Comparison of ENCODE assay signal across 9 cellular contexts in genomic region chr5:126462239-126463014, GRCh38. TPM values are rescaled to one million over a fixed set of nuclear protein-coding genes. Genes with fewer than 3 reads are reported as not detected.
DNase-seq lines count a peak whose midpoint lies in the region; ATAC-seq and TF ChIP-seq lines count a peak whose summit lies in the region.
"Had no signal": no experiment of that assay in that cellular context is flagged by ENCODE, and none has a peak within 500 bp of the region (broad histone marks: within the 10 kb centered on the region; RNA-seq: fewer than 3 reads in every experiment).

No MANE protein-coding gene starts in this region.

- no peak for TF ChIP-seq CTCF in activated B cell treated with CpG ODN at 0.5 μM for 24 hours (IDR thresholded peaks at IDR 0.05)
- no peak for TF ChIP-seq CTCF in omental fat pad (IDR thresholded peaks at IDR 0.05)
- no peak for TF ChIP-seq CTCF in psoas muscle (IDR thresholded peaks at IDR 0.05)

- peaks cover 20% of the 10 kb centered on the region for H3K4me1 Mint-ChIP-seq in activated B cell treated with CpG ODN at 0.5 μM for 24 hours

- H3K9me3 ChIP-seq in psoas muscle: no peaks in the 10 kb centered on the region

- POLR2A ChIA-PET in activated B cell treated with CpG ODN at 0.5 μM for 24 hours (lab: Charles Lee): interaction anchor here (0.7 to 1.4 kb wide), 2 partner anchors 39 to 41 kb away, joined by 3 to 6 read pairs; partner anchors contain the start of gene GRAMD2B

- no peaks in the 10 kb centered on the region for H3K4me1 ChIP-seq in psoas muscle

- WGBS in psoas muscle, 3 donors: 68 to 79% (median 72%) methylated on average over 8 of the region's 8 CpGs

- H3K4me3 ChIP-seq in psoas muscle: no peak overlapping the region

- no peak for DNase-seq in activated B cell treated with CpG ODN at 0.5 μM for 24 hours
- no peak for DNase-seq in omental fat pad (ENCODE audit: low spot score)
- no peak for DNase-seq in stimulated activated CD4-positive, alpha-beta T cell treated with anti-CD3 and anti-CD28 coated beads, Interleukin-4, amount 100 ng/mL, for 1 hour
- DNase-seq in mesenteric fat pad (ENCODE audit: low spot score): no peak
- DNase-seq in NCI-H1092 treated with DMSO at 0.1 percent for 48 hours (lab: John Stamatoyannopoulos, UW): no peak
- no peak for DNase-seq in psoas muscle

- H3K27ac ChIP-seq in psoas muscle: no peak overlapping the region

- H3K27me3 Mint-ChIP-seq in activated B cell treated with CpG ODN at 0.5 μM for 24 hours: no peaks in the 10 kb centered on the region
- H3K27me3 Mint-ChIP-seq: central memory CD8-positive, alpha-beta T cell had no signal

- H3K36me3 ChIP-seq in psoas muscle (ENCODE audit: insufficient read depth in 1 of 2, low read depth in 1 of 2): peaks cover 0 to 3% of the 10 kb centered on the region in 2 donors

- intact Hi-C loops in activated B cell treated with CpG ODN at 0.5 μM for 24 hours (cut with micrococcal nuclease): loop anchor here (1.0 to 2.0 kb wide), 2 partner anchors 12 to 40 kb away; partner anchors contain the start of gene GRAMD2B
- intact Hi-C loops in psoas muscle (cut with DNase I): no loop called here

- no peaks in the 10 kb centered on the region for H3K27me3 ChIP-seq in psoas muscle (ENCODE audit: insufficient read depth in 3 of 3, low read length in 2 of 3)

- CTCF ChIA-PET in activated B cell treated with CpG ODN at 0.5 μM for 24 hours (lab: Charles Lee): no interaction called here

- H3K9me3 Mint-ChIP-seq in activated B cell treated with CpG ODN at 0.5 μM for 24 hours: no peaks in the 10 kb centered on the region
- H3K9me3 Mint-ChIP-seq: central memory CD8-positive, alpha-beta T cell had no signal

- peak overlapping the region; percentile 44 for H3K4me3 Mint-ChIP-seq in activated B cell treated with CpG ODN at 0.5 μM for 24 hours
- H3K4me3 Mint-ChIP-seq: central memory CD8-positive, alpha-beta T cell had no signal

- H3K36me3 Mint-ChIP-seq in activated B cell treated with CpG ODN at 0.5 μM for 24 hours (ENCODE audit: low read depth): no peaks in the 10 kb centered on the region

- ATAC-seq in GM18520 (IDR thresholded peaks at IDR 0.05; ENCODE audit: unreplicated experiment): peak; percentile 39
- ATAC-seq in HG02642 (IDR thresholded peaks at IDR 0.05; ENCODE audit: poor library complexity, unreplicated experiment): peak; percentile 77
- peak; percentile 83 for ATAC-seq in activated B cell treated with CpG ODN at 0.5 μM for 24 hours (ENCODE audit: low read depth)
- ATAC-seq in omental fat pad (ENCODE audit: low FRiP score): peak; percentile 39
- ATAC-seq in psoas muscle: no peak

- H3K27ac Mint-ChIP-seq in activated B cell treated with CpG ODN at 0.5 μM for 24 hours: peak overlapping the region; percentile 64

RNA-seq across cellular contexts. Expression of gene GRAMD2B, which starts 39.2 kb away (rescaled TPM):
- total RNA-seq in activated B cell treated with CpG ODN at 0.5 μM for 24 hours (4.9 and 5.9 TPM in 2 replicates), omental fat pad (10 to 100 TPM; 19.1 to 44.1 (median 36.7) TPM), mesenteric fat pad (10.7 TPM), psoas muscle (1 to 10 TPM; 2.8 to 8.0 (median 5.4) TPM)
- polyA plus RNA-seq in psoas muscle: 1 to 10 TPM; 1.3 to 3.8 (median 1.9) TPM

Comparison
In these comparisons a context has a peak if more than half of its experiments do, and no peak if none do; other contexts are left out.
1. ATAC-seq: peak in GM18520 (single experiment), HG02642 (single experiment), activated B cell treated with CpG ODN at 0.5 μM for 24 hours (single experiment) and omental fat pad (single experiment); none in psoas muscle (0 of 4).